Comparison of ENCODE assay signal across 8 cellular contexts in the genomic region with DNA sequence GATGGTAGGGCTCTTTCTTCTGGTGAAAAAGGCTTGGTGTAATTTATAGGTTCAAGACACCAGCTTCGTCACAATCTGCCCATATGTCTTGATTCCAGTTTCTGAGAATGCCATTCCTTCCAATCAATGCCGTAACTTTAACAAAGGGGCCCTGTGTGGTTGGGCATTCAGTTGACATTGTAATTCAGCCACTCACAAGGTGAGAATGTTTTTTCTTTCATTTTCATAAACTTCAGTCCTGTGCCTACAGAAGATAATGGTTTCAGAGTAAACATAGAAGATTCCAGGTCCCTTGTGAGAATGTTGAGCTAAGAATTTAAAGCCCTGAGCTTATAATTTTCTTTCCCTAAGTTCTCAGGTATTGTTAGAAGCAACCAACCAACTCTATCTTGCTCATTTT.
"Had no signal": no experiment of that assay in that cellular context is flagged by ENCODE, and none has a peak within 500 bp of the region (broad histone marks: within the 10 kb centered on the region; RNA-seq: fewer than 3 reads in every experiment).

No MANE protein-coding gene starts in this region.

- H3K4me3 ChIP-seq: GM12878 had no signal

- ATAC-seq: GM12878 had no signal

- DNase-seq: GDM1, GF-D8 had no signal

- FAIRE-seq: G401.6, GM12878, GM12891, GM12892, GM18507, GM19239 had no signal
